Comparison of ENCODE assay signal across 14 cellular contexts in the genomic region with DNA sequence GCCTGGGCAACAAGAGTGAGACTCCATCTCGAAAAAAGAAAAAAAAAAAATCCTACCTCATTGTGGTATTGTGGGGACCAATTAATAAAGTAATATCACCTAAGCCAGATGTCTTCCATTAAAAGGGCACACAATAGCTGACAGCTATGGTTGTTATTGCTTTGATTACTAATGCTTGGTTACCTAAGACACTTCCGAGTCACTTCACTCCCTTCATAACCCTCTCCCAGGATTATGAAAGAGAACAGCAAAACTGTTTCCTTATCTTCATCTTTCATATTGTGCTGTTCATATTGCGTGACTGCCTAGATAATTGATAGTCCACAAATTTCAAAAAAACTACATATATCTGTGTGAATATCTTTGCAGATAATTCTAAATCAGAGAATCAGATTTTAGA. TPM values are rescaled to one million over a fixed set of nuclear protein-coding genes. Genes with fewer than 3 reads are reported as not detected.
DNase-seq lines count a peak whose midpoint lies in the region; ATAC-seq and TF ChIP-seq lines count a peak whose summit lies in the region.
"Had no signal": no experiment of that assay in that cellular context is flagged by ENCODE, and none has a peak within 500 bp of the region (broad histone marks: within the 10 kb centered on the region; RNA-seq: fewer than 3 reads in every experiment).

No MANE protein-coding gene starts in this region.

- H3K27me3 Mint-ChIP-seq in mesothelial cell of epicardium (ENCODE audit: low read depth): no peaks in the 10 kb centered on the region
- peaks cover 13% of the 10 kb centered on the region for H3K27me3 Mint-ChIP-seq in activated T-helper 2 cell treated with anti-CD3 and anti-CD28 coated beads, Interferon-gamma antibody, Interleukin-2, Interleukin-4, amounts not matched to agents 10 μg/mL and 5 μg/mL and 100 μg/mL, durations not matched to agents 14 hours and 24 hours and 36 hours (ENCODE audit: low read depth)

- peak overlapping the region; percentile 91 for H3K27ac Mint-ChIP-seq in mesothelial cell of epicardium
- no peak overlapping the region for H3K27ac Mint-ChIP-seq in activated T-helper 2 cell treated with anti-CD3 and anti-CD28 coated beads, Interferon-gamma antibody, Interleukin-2, Interleukin-4, amounts not matched to agents 10 μg/mL and 5 μg/mL and 100 μg/mL, durations not matched to agents 14 hours and 24 hours and 36 hours
- H3K27ac Mint-ChIP-seq: activated B cell treated with CpG ODN at 0.5 μM for 24 hours had no signal

- no peaks in the 10 kb centered on the region for H3K36me3 Mint-ChIP-seq in mesothelial cell of epicardium
- H3K36me3 Mint-ChIP-seq in activated T-helper 2 cell treated with anti-CD3 and anti-CD28 coated beads, Interferon-gamma antibody, Interleukin-2, Interleukin-4, amounts not matched to agents 10 μg/mL and 5 μg/mL and 100 μg/mL, durations not matched to agents 14 hours and 24 hours and 36 hours (ENCODE audit: low read depth): no peaks in the 10 kb centered on the region

- DNase-seq in EH (ENCODE audit: low read depth) (peak; percentile 22), NCI-H226 (peak; percentile 56), dermis blood vessel endothelial cell (peak; percentile 42), mesothelial cell of epicardium (ENCODE audit: low spot score in 2 of 2, unreplicated experiment in 2 of 2) (no peak), DMS 273 treated with DMSO at 0.1 percent for 48 hours (lab: John Stamatoyannopoulos, UW) (no peak), NCI-H187 treated with DMSO at 0.1 percent for 48 hours (lab: John Stamatoyannopoulos, UW) (no peak)
- DNase-seq in activated T-helper 2 cell treated with anti-CD3 and anti-CD28 coated beads, Interferon-gamma antibody, Interleukin-2, Interleukin-4, amounts not matched to agents 10 μg/mL and 5 μg/mL and 100 μg/mL, durations not matched to agents 14 hours and 24 hours and 36 hours (ENCODE audit: low spot score): no peak
- DNase-seq: activated B cell treated with CpG ODN at 0.5 μM for 24 hours; activated CD8-positive, alpha-beta memory T cell treated with anti-CD3 and anti-CD28 coated beads for 24 hours; activated gamma-delta T cell; NCI-H524; spleen; stimulated activated naive CD4-positive, alpha-beta T cell treated with Interleukin-2 at 50 U/mL for 16 hours had no signal

- TF ChIP-seq CTCF in mesothelial cell of epicardium (IDR thresholded peaks at IDR 0.05; ENCODE audit: unreplicated experiment): no peak

- no peaks in the 10 kb centered on the region for H3K9me3 Mint-ChIP-seq in mesothelial cell of epicardium
- no peaks in the 10 kb centered on the region for H3K9me3 Mint-ChIP-seq in activated T-helper 2 cell treated with anti-CD3 and anti-CD28 coated beads, Interferon-gamma antibody, Interleukin-2, Interleukin-4, amounts not matched to agents 10 μg/mL and 5 μg/mL and 100 μg/mL, durations not matched to agents 14 hours and 24 hours and 36 hours
- H3K9me3 Mint-ChIP-seq: activated B cell treated with CpG ODN at 0.5 μM for 24 hours had no signal

- peaks cover 31% of the 10 kb centered on the region for H3K4me1 Mint-ChIP-seq in mesothelial cell of epicardium
- peaks cover 20% of the 10 kb centered on the region for H3K4me1 Mint-ChIP-seq in activated T-helper 2 cell treated with anti-CD3 and anti-CD28 coated beads, Interferon-gamma antibody, Interleukin-2, Interleukin-4, amounts not matched to agents 10 μg/mL and 5 μg/mL and 100 μg/mL, durations not matched to agents 14 hours and 24 hours and 36 hours (ENCODE audit: low read depth)
- H3K4me1 Mint-ChIP-seq: activated B cell treated with CpG ODN at 0.5 μM for 24 hours had no signal

- H3K4me3 Mint-ChIP-seq in mesothelial cell of epicardium: no peak overlapping the region
- no peak overlapping the region for H3K4me3 Mint-ChIP-seq in activated T-helper 2 cell treated with anti-CD3 and anti-CD28 coated beads, Interferon-gamma antibody, Interleukin-2, Interleukin-4, amounts not matched to agents 10 μg/mL and 5 μg/mL and 100 μg/mL, durations not matched to agents 14 hours and 24 hours and 36 hours (ENCODE audit: low read depth)
- H3K4me3 Mint-ChIP-seq: activated B cell treated with CpG ODN at 0.5 μM for 24 hours had no signal

- no peak for ATAC-seq in HG02870 (IDR thresholded peaks at IDR 0.05; ENCODE audit: unreplicated experiment)

- intact Hi-C loops in activated T-helper 2 cell treated with anti-CD3 and anti-CD28 coated beads, Interferon-gamma antibody, Interleukin-2, Interleukin-4, amounts not matched to agents 10 μg/mL and 5 μg/mL and 100 μg/mL, durations not matched to agents 14 hours and 24 hours and 36 hours (cut with micrococcal nuclease): no loop called here

RNA-seq across cellular contexts. Expression of gene HSPH1, which starts 10.3 kb away (rescaled TPM):
- total RNA-seq in dermis blood vessel endothelial cell (59.4 and 103 TPM in 2 replicates), mesothelial cell of epicardium (72.1 to 75.1 TPM (median 74.8 TPM) in 3 replicates)
- 269 and 274 TPM in 2 replicates for total RNA-seq in activated T-helper 2 cell treated with anti-CD3 and anti-CD28 coated beads, Interferon-gamma antibody, Interleukin-2, Interleukin-4, amounts not matched to agents 10 μg/mL and 5 μg/mL and 100 μg/mL, durations not matched to agents 14 hours and 24 hours and 36 hours

RNA-seq across cellular contexts. Expression of gene B3GLCT, which starts 27.8 kb away (rescaled TPM):
- total RNA-seq in dermis blood vessel endothelial cell (20.4 and 23.3 TPM in 2 replicates), mesothelial cell of epicardium (26.0 to 28.8 TPM (median 27.2 TPM) in 3 replicates)
- 4.3 and 4.7 TPM in 2 replicates for total RNA-seq in activated T-helper 2 cell treated with anti-CD3 and anti-CD28 coated beads, Interferon-gamma antibody, Interleukin-2, Interleukin-4, amounts not matched to agents 10 μg/mL and 5 μg/mL and 100 μg/mL, durations not matched to agents 14 hours and 24 hours and 36 hours

Comparison
In these comparisons a context has a peak if more than half of its experiments do, and no peak if none do; other contexts are left out.
1. DNase-seq: peak in EH (single experiment), NCI-H226 (single experiment) and dermis blood vessel endothelial cell (single experiment); none in mesothelial cell of epicardium (0 of 2), DMS 273 treated with DMSO at 0.1 percent for 48 hours (single experiment), activated T-helper 2 cell treated with anti-CD3 and anti-CD28 coated beads, Interferon-gamma antibody, Interleukin-2, Interleukin-4, amounts not matched to agents 10 μg/mL and 5 μg/mL and 100 μg/mL, durations not matched to agents 14 hours and 24 hours and 36 hours (single experiment) and NCI-H187 treated with DMSO at 0.1 percent for 48 hours (single experiment).